ENCODE assay signal across 7 cellular contexts in the genomic region with DNA sequence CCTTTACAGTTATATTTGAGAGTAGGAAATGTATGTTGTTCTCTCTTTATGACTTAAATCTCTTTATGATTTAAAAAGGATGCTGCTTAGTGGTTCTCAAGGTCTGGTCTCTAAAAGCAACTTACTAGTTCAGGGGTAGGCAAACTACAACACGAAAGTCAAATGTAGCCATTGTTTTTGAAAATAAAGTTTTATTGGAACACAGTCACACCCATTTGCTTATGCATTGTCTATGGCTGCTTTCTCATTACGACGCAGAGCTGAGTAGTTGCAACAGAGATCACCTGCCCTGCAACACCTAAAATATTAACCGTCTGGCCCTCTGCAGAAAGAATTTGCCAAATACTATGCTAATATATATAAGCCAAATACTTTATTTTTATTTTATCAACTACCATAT.
"Had no signal": no experiment of that assay in that cellular context is flagged by ENCODE, and none has a peak within 500 bp of the region (broad histone marks: within the 10 kb centered on the region; RNA-seq: fewer than 3 reads in every experiment).

No MANE protein-coding gene starts in this region.

- FAIRE-seq: G401.6, GM12891, GM12892, GM18507, GM19239 had no signal

- DNase-seq: GDM1, GF-D8 had no signal
